In the genomic region with DNA sequence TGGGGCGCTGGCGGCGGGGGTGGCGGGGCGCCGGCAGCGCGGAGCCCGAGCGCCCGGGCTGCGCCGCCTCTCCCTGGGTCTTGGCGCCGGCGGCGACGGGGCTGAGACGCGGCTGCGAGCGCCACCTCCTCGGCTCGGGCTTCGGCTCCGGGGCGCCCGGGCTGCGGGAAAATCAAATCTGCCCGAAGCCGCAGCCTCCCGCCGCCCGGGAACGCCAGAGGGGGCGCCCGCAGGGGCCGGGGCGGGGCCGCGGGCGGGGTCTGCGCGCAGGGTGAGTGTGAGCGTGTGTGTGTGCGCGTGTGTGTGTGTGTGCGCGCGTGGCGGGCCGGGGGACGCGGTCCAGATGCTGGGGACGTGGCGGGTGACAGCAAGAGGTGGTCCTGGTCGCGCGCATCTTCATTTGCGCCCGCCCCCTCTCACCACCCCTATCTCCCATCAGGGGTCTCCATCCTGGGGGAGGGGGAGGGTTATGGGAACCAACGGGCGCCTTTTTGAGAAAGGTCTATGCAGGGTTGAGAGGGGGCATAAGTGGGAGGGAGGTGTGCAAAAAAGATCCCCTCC, we compare ENCODE assay signal across 8 cellular contexts. TPM values are rescaled to one million over a fixed set of nuclear protein-coding genes. Genes with fewer than 3 reads are reported as not detected.
A peak's percentile ranks its signal among the peaks of the same experiment; 100 is the strongest.
DNase-seq lines count a peak whose midpoint lies in the region; ATAC-seq and TF ChIP-seq lines count a peak whose summit lies in the region.

No MANE protein-coding gene starts in this region.

- intact Hi-C loops in posterior vena cava (cut with DNase I), result no loop called here

- POLR2A ChIA-PET in GM10248 (lab: Yijun Ruan, JAX), result no interaction called here

- CTCF ChIA-PET in GM10248 (lab: Yijun Ruan, JAX), result interaction anchor here (1.1 to 1.6 kb wide), 2 partner anchors 10 to 12 kb away, joined by 6 to 7 read pairs; no protein-coding TSS in a partner anchor

- peaks cover 19% of the 10 kb centered on the region for H3K27me3 Mint-ChIP-seq in glutamatergic neuron (ENCODE audit: unreplicated experiment)

- peak; percentile 60 for DNase-seq in GM10248 (ENCODE audit: extremely low spot score)
- peak; percentile 25 for DNase-seq in NCI-H2171 (lab: John Stamatoyannopoulos, UW)
- peak; percentile 31 for DNase-seq in activated effector memory CD4-positive, alpha-beta T cell treated with Interleukin-2 at 50 U/mL for 16 hours
- peak; percentile 74 for DNase-seq in glutamatergic neuron
- DNase-seq in posterior vena cava (ENCODE audit: low spot score), result peak; percentile 86
- no peak for DNase-seq in putamen (ENCODE audit: low spot score)
- DNase-seq in NCI-H446 treated with DMSO at 0.1 percent for 48 hours (lab: John Stamatoyannopoulos, UW), result no peak

- H3K27ac Mint-ChIP-seq in glutamatergic neuron (ENCODE audit: unreplicated experiment), result no peak overlapping the region

- peaks cover 12% of the 10 kb centered on the region for H3K9me3 Mint-ChIP-seq in glutamatergic neuron (ENCODE audit: unreplicated experiment)

- H3K4me3 Mint-ChIP-seq in glutamatergic neuron (ENCODE audit: unreplicated experiment), result peak overlapping the region; percentile 87

- no peak for ATAC-seq in HG03571 (IDR thresholded peaks at IDR 0.05; ENCODE audit: unreplicated experiment)

- H3K36me3 Mint-ChIP-seq in glutamatergic neuron (ENCODE audit: unreplicated experiment), result no peaks in the 10 kb centered on the region

- no peak for TF ChIP-seq CTCF in GM10248 (IDR thresholded peaks at IDR 0.05; ENCODE audit: control extremely low read depth, extremely low read depth, low read depth, missing control alignments)
- TF ChIP-seq CTCF in glutamatergic neuron (IDR thresholded peaks at IDR 0.05; ENCODE audit: partially characterized antibody, unreplicated experiment), result peak; percentile 27

- H3K4me1 Mint-ChIP-seq in glutamatergic neuron (ENCODE audit: low read depth, unreplicated experiment), result peaks cover 11% of the 10 kb centered on the region

RNA-seq across cellular contexts. Expression of a gene that starts 0.7 kb away (rescaled TPM):
- total RNA-seq in glutamatergic neuron (ENCODE audit: unreplicated experiment) (2.9 TPM), posterior vena cava (1 to 10 TPM; 5.2 to 5.4 TPM)

RNA-seq across cellular contexts. Expression of a gene that starts 34.7 kb away (rescaled TPM):
- total RNA-seq in glutamatergic neuron (ENCODE audit: unreplicated experiment), result 28.6 TPM
- total RNA-seq in posterior vena cava, result 10 to 100 TPM; 18.3 to 20.3 TPM

RNA-seq across cellular contexts. Expression of a gene that starts 45.9 kb away (rescaled TPM):
- 57.0 TPM for total RNA-seq in glutamatergic neuron (ENCODE audit: unreplicated experiment)
- 10 to 100 TPM; 56.5 to 59.9 TPM for total RNA-seq in posterior vena cava

Comparison
In these comparisons a context has a peak if more than half of its experiments do, and no peak if none do; other contexts are left out.
1. DNase-seq: peak in GM10248 (single experiment), NCI-H2171 (single experiment), activated effector memory CD4-positive, alpha-beta T cell treated with Interleukin-2 at 50 U/mL for 16 hours (single experiment), glutamatergic neuron (single experiment) and posterior vena cava (single experiment); none in putamen (single experiment) and NCI-H446 treated with DMSO at 0.1 percent for 48 hours (single experiment).